Comparison of ENCODE assay signal across 8 cellular contexts in genomic region chr14:39265741-39266588, GRCh38. TPM values are rescaled to one million over a fixed set of nuclear protein-coding genes. Genes with fewer than 3 reads are reported as not detected.
DNase-seq lines count a peak whose midpoint lies in the region; ATAC-seq, FAIRE-seq and TF ChIP-seq lines count a peak whose summit lies in the region.

No MANE protein-coding gene starts in this region.

- H3K9me2 ChIP-seq in PC-3 (replicated peaks; ENCODE audit: low read length), result no peaks in the 10 kb centered on the region

- peak overlapping the region; percentile 88 for H3K9ac ChIP-seq in PC-3 (ENCODE audit: low read length)

- peak overlapping the region; percentile 80 for H2AFZ ChIP-seq in PC-3 (ENCODE audit: low read length)

- POLR2A ChIA-PET in AG04450 (lab: Yijun Ruan, JAX), result interaction anchor here (2.0 to 3.1 kb wide), 4 partner anchors 91 to 167 kb away, joined by 6 to 28 read pairs (median 10); partner anchors contain the start of genes FBXO33, GEMIN2, PNN and TRAPPC6B
- POLR2A ChIA-PET in PC-3 (lab: Charles Lee; ENCODE audit: unreplicated experiment), result interaction anchor here (0.6 to 1.5 kb wide), 3 partner anchors 69 to 160 kb away, joined by 3 to 15 read pairs (median 3); partner anchors contain the start of gene TRAPPC6B

- peak overlapping the region; percentile 95 for H3K4me3 ChIP-seq in AG04450 (ENCODE audit: low read depth, low read length)
- H3K4me3 ChIP-seq in PC-3 (ENCODE audit: low read length), result peak overlapping the region; percentile 95
- peak overlapping the region; percentile 58 to 98 (median 91) for H3K4me3 ChIP-seq in dorsolateral prefrontal cortex
- H3K4me3 ChIP-seq in upper lobe of right lung, result peak overlapping the region; percentile 95

- H3K4me1 ChIP-seq in PC-3 (ENCODE audit: insufficient read depth, low read length) (peaks cover 27% of the 10 kb centered on the region), upper lobe of right lung (peaks cover 21% of the 10 kb centered on the region)

- CTCF ChIA-PET in AG04450 (lab: Charles Lee), result interaction anchor here (0.7 kb wide), 1 partner anchor 16 kb away, joined by 3 read pairs; no protein-coding TSS in a partner anchor
- CTCF ChIA-PET in PC-3 (lab: Charles Lee), result no interaction called here

- DNase-seq in AG04450 (ENCODE audit: low read depth, low spot score), result no peak
- DNase-seq in GM19239 (ENCODE audit: insufficient read length, low spot score), result no peak
- peak; percentile 92 for DNase-seq in PC-3
- peak in 3 of 10 donors; percentile 26 to 45 (median 35) for DNase-seq in dorsolateral prefrontal cortex
- peak; percentile 61 for DNase-seq in midbrain (lab: John Stamatoyannopoulos, UW)
- no peak for DNase-seq in upper lobe of right lung
- no peak for DNase-seq in mucosa of gallbladder (ENCODE audit: low spot score)
- no peak for DNase-seq in activated CD4-positive, alpha-beta T cell treated with anti-CD3 and anti-CD28 coated beads for 4 hours

- H3K27ac ChIP-seq in AG04450 (ENCODE audit: low read depth, low read length), result peak overlapping the region; percentile 99
- peak overlapping the region; percentile 83 for H3K27ac ChIP-seq in PC-3 (ENCODE audit: low read length)
- peak overlapping the region; percentile 80 to 100 (median 97) for H3K27ac ChIP-seq in dorsolateral prefrontal cortex
- peak overlapping the region; percentile 100 for H3K27ac ChIP-seq in upper lobe of right lung

- intact Hi-C loops in PC-3 (cut with micrococcal nuclease), result loop anchor here (1.0 kb wide), 1 partner anchor 45 kb away; no protein-coding TSS in a partner anchor
- intact Hi-C loops in dorsolateral prefrontal cortex (cut with DNase I), result loop anchor here (1.0 to 10.0 kb wide), 6 partner anchors 91 to 167 kb away; partner anchors contain the start of genes FBXO33 (in 1 of the 2), GEMIN2 (in 1 of the 2), PNN (in 1 of the 2) and TRAPPC6B (in 1 of the 2)
- intact Hi-C loops in upper lobe of right lung (cut with DNase I), result no loop called here

- no peaks in the 10 kb centered on the region for H3K27me3 ChIP-seq in AG04450 (ENCODE audit: control insufficient read depth, insufficient read depth, low read length)
- no peaks in the 10 kb centered on the region for H3K27me3 ChIP-seq in PC-3 (ENCODE audit: low read length)
- H3K27me3 ChIP-seq in dorsolateral prefrontal cortex, result no peaks in the 10 kb centered on the region
- H3K27me3 ChIP-seq in upper lobe of right lung, result no peaks in the 10 kb centered on the region

- TSS peak; percentile 75 for BruUV-seq in PC-3 (replicated peaks; lab: Mats Ljungman, UMichigan)

- no peaks in the 10 kb centered on the region for H4K20me1 ChIP-seq in PC-3 (ENCODE audit: low read length)

- no peaks in the 10 kb centered on the region for H3F3A ChIP-seq in PC-3 (ENCODE audit: low read length, unreplicated experiment)

- H3K4me2 ChIP-seq in PC-3 (ENCODE audit: low read length), result peak overlapping the region; percentile 88

- peaks cover 44% of the 10 kb centered on the region for H3K79me2 ChIP-seq in PC-3 (ENCODE audit: low read length)

- H3K36me3 ChIP-seq in PC-3 (ENCODE audit: low read depth, low read length), result peaks cover 6% of the 10 kb centered on the region; the same call in 1 of the 2 replicates
- H3K36me3 ChIP-seq in upper lobe of right lung, result no peaks in the 10 kb centered on the region

- ATAC-seq in PC-3 (peak; percentile 60), upper lobe of right lung (no peak)

- peak; percentile 33 for FAIRE-seq in GM19239 (lab: Jason Lieb, UNC)

- TF ChIP-seq CTCF in AG04450 (IDR thresholded peaks at IDR 0.05; ENCODE audit: low read depth, low read length) (no peak), PC-3 (conservative IDR thresholded peaks at IDR 0.05; ENCODE audit: low read depth, low read length) (no peak), dorsolateral prefrontal cortex (IDR thresholded peaks at IDR 0.05 in 54 of 56, conservative IDR thresholded peaks at IDR 0.05 in 2 of 56; ENCODE audit: low read depth in 1 of 56, partially characterized antibody in 56 of 56) (no peak), upper lobe of right lung (IDR thresholded peaks at IDR 0.05) (no peak)

- H3K9me3 ChIP-seq in AG04450 (ENCODE audit: control insufficient read depth, insufficient read depth, low read length), result no peaks in the 10 kb centered on the region
- no peaks in the 10 kb centered on the region for H3K9me3 ChIP-seq in PC-3 (ENCODE audit: low read length)
- no peaks in the 10 kb centered on the region for H3K9me3 ChIP-seq in upper lobe of right lung

RNA-seq across cellular contexts. Expression of gene MIA2, which starts 32.2 kb away (rescaled TPM):
- polyA plus RNA-seq in AG04450 (2011; rRNA removed), result 11.6 and 16.5 TPM in 2 replicates
- polyA minus RNA-seq in AG04450 (2011; rRNA and poly(A)+ RNA removed), result 7.4 and 8.8 TPM in 2 replicates
- 11.8 and 12.3 TPM in 2 replicates for total RNA-seq in PC-3 (2014; rRNA removed)
- total RNA-seq in dorsolateral prefrontal cortex, result 10 to 100 TPM; 15.4 to 31.9 (median 23.5) TPM
- total RNA-seq in upper lobe of right lung, result 33.8 TPM
- 81.7 TPM for total RNA-seq in mucosa of gallbladder

Comparison
In these comparisons a context has a peak if more than half of its experiments do, and no peak if none do; other contexts are left out.
1. DNase-seq: peak in PC-3 (single experiment) and midbrain (single experiment); none in AG04450 (single experiment), GM19239 (single experiment), upper lobe of right lung (single experiment), mucosa of gallbladder (single experiment) and activated CD4-positive, alpha-beta T cell treated with anti-CD3 and anti-CD28 coated beads for 4 hours (0 of 2).
2. Peak in every context shown above with its lines, with median percentiles within 50 percentile points of each other: H3K27ac ChIP-seq and H3K4me3 ChIP-seq.